Comparison of ENCODE assay signal across 26 cellular contexts in the genomic region with DNA sequence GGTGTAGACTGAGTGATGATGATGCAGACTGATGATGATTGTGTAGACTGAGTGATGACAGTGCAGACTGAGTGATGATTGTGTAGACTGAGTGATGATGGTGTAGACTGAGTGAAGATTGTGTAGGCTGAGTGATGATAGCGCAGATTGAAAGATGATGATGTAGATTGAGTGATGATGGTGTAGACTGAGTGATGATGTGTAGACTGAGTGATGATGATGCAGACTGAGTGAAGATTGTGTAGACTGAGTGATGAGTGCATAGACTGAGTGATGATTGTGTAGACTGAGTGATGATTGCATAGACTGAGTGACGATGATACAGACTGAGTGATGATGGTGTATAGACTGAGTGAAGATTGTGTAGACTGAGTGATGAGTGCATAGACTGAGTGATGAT.
"Had no signal": no experiment of that assay in that cellular context is flagged by ENCODE, and none has a peak within 500 bp of the region (broad histone marks: within the 10 kb centered on the region; RNA-seq: fewer than 3 reads in every experiment).

No MANE protein-coding gene starts in this region.

- H3K4me3 Mint-ChIP-seq: memory B cell; natural killer cell; stimulated activated naive CD8-positive, alpha-beta T cell treated with anti-CD3 and anti-CD28 coated beads, Interleukin-15, amount 100 ng/mL, for 72 hours had no signal

- H3K27ac ChIP-seq: dorsolateral prefrontal cortex, epithelial cell of prostate, gastrocnemius medialis, ovary, psoas muscle, suprapubic skin, upper lobe of left lung had no signal

- H3K9me3 Mint-ChIP-seq: natural killer cell had no signal

- H3K27me3 Mint-ChIP-seq: memory B cell; stimulated activated naive CD8-positive, alpha-beta T cell treated with anti-CD3 and anti-CD28 coated beads, Interleukin-15, amount 100 ng/mL, for 72 hours had no signal

- H3K4me1 ChIP-seq: gastrocnemius medialis, psoas muscle, upper lobe of left lung had no signal

- H3K4me3 ChIP-seq: dorsolateral prefrontal cortex, gastrocnemius medialis, lung, ovary, psoas muscle, suprapubic skin, upper lobe of left lung had no signal

- H3K4me1 Mint-ChIP-seq: memory B cell; natural killer cell; stimulated activated naive CD8-positive, alpha-beta T cell treated with anti-CD3 and anti-CD28 coated beads, Interleukin-15, amount 100 ng/mL, for 72 hours had no signal

- FAIRE-seq: colon, kidney, small intestine, urothelium cell line had no signal

- H3K27ac Mint-ChIP-seq: memory B cell; natural killer cell; stimulated activated naive CD8-positive, alpha-beta T cell treated with anti-CD3 and anti-CD28 coated beads, Interleukin-15, amount 100 ng/mL, for 72 hours had no signal

- ATAC-seq: esophagus mucosa; gastrocnemius medialis; left lobe of liver; psoas muscle; right cardiac atrium; stimulated activated naive CD8-positive, alpha-beta T cell treated with anti-CD3 and anti-CD28 coated beads, Interleukin-15, amount 100 ng/mL, for 72 hours had no signal

- DNase-seq: dorsolateral prefrontal cortex; effector CD4-positive, alpha-beta T cell; foreskin fibroblast; gastrocnemius medialis; head of caudate nucleus; kidney; natural killer cell; occipital lobe; ovary; posterior cingulate gyrus; psoas muscle; right cardiac atrium; small intestine; stimulated activated CD4-positive, alpha-beta T cell treated with anti-CD3 and anti-CD28 coated beads, Interleukin-15, amount 100 ng/mL, for 24 hours; stimulated activated CD4-positive, alpha-beta T cell treated with anti-CD3 and anti-CD28 coated beads, Interleukin-2, amount 100 ng/mL, for 48 hours; stimulated activated naive CD4-positive, alpha-beta T cell; stimulated activated naive CD8-positive, alpha-beta T cell treated with anti-CD3 and anti-CD28 coated beads, Interleukin-15, amount 100 ng/mL, for 72 hours; upper lobe of left lung had no signal

- H3K36me3 ChIP-seq: gastrocnemius medialis, ovary, suprapubic skin had no signal

- H3K9me3 ChIP-seq: gastrocnemius medialis, ovary, suprapubic skin had no signal

- H3K27me3 ChIP-seq: dorsolateral prefrontal cortex, gastrocnemius medialis, ovary, suprapubic skin, upper lobe of left lung had no signal
